In genomic region chr13:89455741-89456140, GRCh38 we compare ENCODE assay signal across 13 cellular contexts.
DNase-seq lines count a peak whose midpoint lies in the region; ATAC-seq and TF ChIP-seq lines count a peak whose summit lies in the region.
"Had no signal": no experiment of that assay in that cellular context is flagged by ENCODE, and none has a peak within 500 bp of the region (broad histone marks: within the 10 kb centered on the region; RNA-seq: fewer than 3 reads in every experiment).

No MANE protein-coding gene starts in this region.

- no peaks in the 10 kb centered on the region for H3K4me1 ChIP-seq in parathyroid adenoma
- H3K4me1 ChIP-seq in GM23248 (ENCODE audit: insufficient read depth), result no peaks in the 10 kb centered on the region

- no peaks in the 10 kb centered on the region for H4K20me1 ChIP-seq in GM23248 (ENCODE audit: insufficient read depth)

- no peaks in the 10 kb centered on the region for H3K9me3 ChIP-seq in parathyroid adenoma (ENCODE audit: control insufficient read depth, low read length)
- H3K9me3 ChIP-seq in GM23248 (ENCODE audit: low read depth), result no peaks in the 10 kb centered on the region

- H3K36me3 ChIP-seq in parathyroid adenoma (ENCODE audit: control insufficient read depth, insufficient read depth, low read length) (no peaks in the 10 kb centered on the region), GM23248 (ENCODE audit: low read depth) (no peaks in the 10 kb centered on the region)

- no peak overlapping the region for H3K27ac ChIP-seq in parathyroid adenoma
- H3K27ac ChIP-seq in GM23248, result no peak overlapping the region

- peak; percentile 74 for DNase-seq in HPDE6-E6E7 (ENCODE audit: extremely low spot score)
- peak; percentile 52 for DNase-seq in NCI-H69 (lab: John Stamatoyannopoulos, UW)
- peak; percentile 94 for DNase-seq in epithelial cell of esophagus (ENCODE audit: low read depth)
- no peak for DNase-seq in ureter (ENCODE audit: low spot score)
- DNase-seq in GM23248, result no peak
- DNase-seq: CD8-positive, alpha-beta T cell; H9; NCI-H1417 treated with DMSO at 0.1 percent for 48 hours; NCI-H2029; NCI-H2171 treated with DMSO at 0.1 percent for 48 hours; NCI-H524 treated with DMSO at 0.1 percent for 48 hours had no signal

- H3K9ac ChIP-seq in parathyroid adenoma, result no peak overlapping the region
- H3K9ac ChIP-seq in GM23248, result no peak overlapping the region

- in situ Hi-C loops in GM23248 (cut with MboI), result no loop called here

- H3K27me3 ChIP-seq in parathyroid adenoma (ENCODE audit: control insufficient read depth, insufficient read depth, low read length) (no peaks in the 10 kb centered on the region), GM23248 (replicated peaks; ENCODE audit: insufficient read depth) (no peaks in the 10 kb centered on the region)

- no peaks in the 10 kb centered on the region for H3F3A ChIP-seq in GM23248 (ENCODE audit: insufficient read depth)

- TF ChIP-seq CTCF in epithelial cell of esophagus (IDR thresholded peaks at IDR 0.05; ENCODE audit: insufficient read depth, low read depth, low read length, missing control alignments), result no peak
- no peak for TF ChIP-seq CTCF in parathyroid adenoma (IDR thresholded peaks at IDR 0.05)

- H3K4me2 ChIP-seq in parathyroid adenoma (ENCODE audit: low read length) (peak overlapping the region; percentile 14), GM23248 (ENCODE audit: unreplicated experiment) (no peak overlapping the region)

- WGBS in GM23248 (ENCODE audit: low coverage in 1 of 2, low lambda C conversion rate in 2 of 2, missing lambda C conversion rate in 2 of 2), 2 experiments, result 11 to 17% methylated on average over 2 of the region's 2 CpGs

- no peak overlapping the region for H2AFZ ChIP-seq in parathyroid adenoma
- H2AFZ ChIP-seq in GM23248, result no peak overlapping the region

- H3K79me2 ChIP-seq in parathyroid adenoma (no peaks in the 10 kb centered on the region), GM23248 (ENCODE audit: insufficient read depth) (no peaks in the 10 kb centered on the region)

- H3K9me2 ChIP-seq in GM23248 (ENCODE audit: insufficient read depth), result no peaks in the 10 kb centered on the region

- H3K4me3 ChIP-seq in epithelial cell of esophagus (ENCODE audit: low read length), result no peak overlapping the region
- no peak overlapping the region for H3K4me3 ChIP-seq in parathyroid adenoma (ENCODE audit: low read depth, low read length)
- H3K4me3 ChIP-seq in GM23248, result no peak overlapping the region

- ATAC-seq in HG03095 (IDR thresholded peaks at IDR 0.05; ENCODE audit: unreplicated experiment), result no peak
- ATAC-seq: CD8-positive, alpha-beta T cell had no signal

Comparison
In these comparisons a context has a peak if more than half of its experiments do, and no peak if none do; other contexts are left out.
1. DNase-seq: peak in HPDE6-E6E7 (single experiment), NCI-H69 (single experiment) and epithelial cell of esophagus (single experiment); none in ureter (single experiment) and GM23248 (single experiment).